Comparison of ENCODE assay signal across 9 cellular contexts in the genomic region with DNA sequence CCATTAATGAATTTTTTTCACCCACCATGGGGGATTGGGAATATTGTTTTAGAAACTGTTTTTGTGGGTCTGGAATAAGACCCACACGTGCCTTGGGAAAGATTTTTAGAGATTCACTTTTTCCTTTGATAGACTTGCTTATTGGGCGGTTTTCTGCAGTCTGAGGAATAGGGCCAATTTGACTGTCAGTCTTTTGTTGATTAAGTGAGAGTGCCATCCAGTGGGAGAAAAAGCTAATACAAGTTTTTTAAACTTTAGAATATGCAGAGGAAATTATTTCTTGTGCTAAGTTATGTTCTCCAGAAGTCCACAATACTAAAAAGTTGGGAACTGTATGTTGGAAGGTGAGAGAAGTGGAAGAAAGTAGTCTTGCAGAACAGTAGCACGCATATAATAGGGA. TPM values are rescaled to one million over a fixed set of nuclear protein-coding genes. Genes with fewer than 3 reads are reported as not detected.
DNase-seq lines count a peak whose midpoint lies in the region; ATAC-seq, FAIRE-seq and TF ChIP-seq lines count a peak whose summit lies in the region.
"Had no signal": no experiment of that assay in that cellular context is flagged by ENCODE, and none has a peak within 500 bp of the region (broad histone marks: within the 10 kb centered on the region; RNA-seq: fewer than 3 reads in every experiment).

No MANE protein-coding gene starts in this region.

- TF ChIP-seq POLR2A in A549 (IDR thresholded peaks at IDR 0.05; ENCODE audit: low read length) (no peak), GM12892 (IDR thresholded peaks at IDR 0.05; ENCODE audit: low read depth, low read length) (no peak)

- TF ChIP-seq RAD21 in A549 (conservative IDR thresholded peaks at IDR 0.05 in 1 of 2, IDR thresholded peaks at IDR 0.05 in 1 of 2): peak in 1 of 2 experiments; percentile 49; a peak in 2 of 5 replicates

- TF ChIP-seq EP300 in A549 (IDR thresholded peaks at IDR 0.05): no peak

- H3K4me3 ChIP-seq in A549: no peak overlapping the region

- peaks cover 7% of the 10 kb centered on the region for H3K36me3 Mint-ChIP-seq in activated naive CD8-positive, alpha-beta T cell treated with anti-CD3 and anti-CD28 coated beads for 36 hours

- FAIRE-seq in A549 (lab: Jason Lieb, UNC): no peak
- FAIRE-seq in GM12892 (lab: Jason Lieb, UNC): peak; percentile 14

- DNase-seq in A549 (ENCODE audit: low read depth in 1 of 2, low spot score in 1 of 2): peak; percentile 3 to 38
- no peak for DNase-seq in GM12892 (ENCODE audit: insufficient read length)
- peak; percentile 44 for DNase-seq in RKO (ENCODE audit: low spot score)
- DNase-seq in fibroblast of the conjunctiva (ENCODE audit: low read depth): peak; percentile 12
- DNase-seq in KG1 (lab: John Stamatoyannopoulos, UW): no peak
- DNase-seq in activated naive CD8-positive, alpha-beta T cell treated with anti-CD3 and anti-CD28 coated beads for 36 hours: no peak

- H3K9me3 Mint-ChIP-seq in activated naive CD8-positive, alpha-beta T cell treated with anti-CD3 and anti-CD28 coated beads for 36 hours: no peaks in the 10 kb centered on the region
- H3K9me3 Mint-ChIP-seq: central memory CD8-positive, alpha-beta T cell had no signal

- ATAC-seq in A549: peak in 1 of 2 experiments; percentile 68; a peak in 4 of 6 replicates
- ATAC-seq in HG02970 (IDR thresholded peaks at IDR 0.05; ENCODE audit: low FRiP score, unreplicated experiment): no peak
- no peak for ATAC-seq in GM21381 (IDR thresholded peaks at IDR 0.05; ENCODE audit: unreplicated experiment)

- no peaks in the 10 kb centered on the region for H3K4me1 Mint-ChIP-seq in activated naive CD8-positive, alpha-beta T cell treated with anti-CD3 and anti-CD28 coated beads for 36 hours

- 67% methylated on average over 3 of the region's 3 CpGs for WGBS in A549 (ENCODE audit: missing lambda C conversion rate)

- TF ChIP-seq CTCF in A549 (IDR thresholded peaks at IDR 0.05): peak; percentile 41

- H3K27ac ChIP-seq in A549: no peak overlapping the region

- CTCF ChIA-PET in A549 (lab: Yijun Ruan, JAX): interaction anchor here (0.6 to 1.3 kb wide), 8 partner anchors 8 to 315 kb away, joined by 3 to 6 read pairs (median 3); no protein-coding TSS in a partner anchor

- no peaks in the 10 kb centered on the region for H3K27me3 Mint-ChIP-seq in activated naive CD8-positive, alpha-beta T cell treated with anti-CD3 and anti-CD28 coated beads for 36 hours
- H3K27me3 Mint-ChIP-seq: central memory CD8-positive, alpha-beta T cell had no signal

- no peaks in the 10 kb centered on the region for H3K9me3 ChIP-seq in A549

- H3K4me3 Mint-ChIP-seq in activated naive CD8-positive, alpha-beta T cell treated with anti-CD3 and anti-CD28 coated beads for 36 hours: no peak overlapping the region
- H3K4me3 Mint-ChIP-seq: central memory CD8-positive, alpha-beta T cell had no signal

- POLR2A ChIA-PET in A549 (lab: Yijun Ruan, JAX): no interaction called here

- H3K4me2 ChIP-seq in A549: no peak overlapping the region

- no peak overlapping the region for H3K27ac Mint-ChIP-seq in activated naive CD8-positive, alpha-beta T cell treated with anti-CD3 and anti-CD28 coated beads for 36 hours

- no peaks in the 10 kb centered on the region for H3K4me1 ChIP-seq in A549

TF ChIP-seq in A549, 52 proteins besides CTCF, POLR2A, EP300 and RAD21:
- TF ChIP-seq MAFK (IDR thresholded peaks at IDR 0.05; ENCODE audit: partially characterized antibody) (peak; percentile 73), RFX5 (IDR thresholded peaks at IDR 0.05) (no peak)

RNA-seq across cellular contexts. Expression of gene PRMT3, which starts 56.1 kb away (rescaled TPM):
- polyA plus RNA-seq in A549 (2011; rRNA removed) (40.9 and 53.9 TPM in 2 replicates), A549 (2017; fragmentation: RNase III; extraction: RNeasy Plus Mini Kit Qiagen cat#74134 plus additional on column Dnase treatment) (32.4 to 37.2 TPM (median 34.6 TPM) in 3 replicates)
- polyA plus RNA-seq in A549 (2012; cell fraction: cytosol; rRNA removed): 19.1 and 20.3 TPM in 2 replicates
- 12.6 and 13.3 TPM in 2 replicates for polyA plus RNA-seq in A549 (2012; cell fraction: nucleus; rRNA removed)
- 15.7 and 22.9 TPM in 2 replicates for polyA minus RNA-seq in A549 (2011; rRNA and poly(A)+ RNA removed)
- 22.9 TPM for polyA plus RNA-seq in GM12892 (2012; ENCODE audit: missing spikeins)
- total RNA-seq in activated naive CD8-positive, alpha-beta T cell treated with anti-CD3 and anti-CD28 coated beads for 36 hours: 10 to 100 TPM; 47.2 to 49.9 TPM

Comparison
In these comparisons a context has a peak if more than half of its experiments do, and no peak if none do; other contexts are left out.
1. DNase-seq: peak in A549 (2 of 2), RKO (single experiment) and fibroblast of the conjunctiva (single experiment); none in GM12892 (single experiment), KG1 (single experiment) and activated naive CD8-positive, alpha-beta T cell treated with anti-CD3 and anti-CD28 coated beads for 36 hours (single experiment).